16 cellular contexts compared by ENCODE assay signal in the genomic region with DNA sequence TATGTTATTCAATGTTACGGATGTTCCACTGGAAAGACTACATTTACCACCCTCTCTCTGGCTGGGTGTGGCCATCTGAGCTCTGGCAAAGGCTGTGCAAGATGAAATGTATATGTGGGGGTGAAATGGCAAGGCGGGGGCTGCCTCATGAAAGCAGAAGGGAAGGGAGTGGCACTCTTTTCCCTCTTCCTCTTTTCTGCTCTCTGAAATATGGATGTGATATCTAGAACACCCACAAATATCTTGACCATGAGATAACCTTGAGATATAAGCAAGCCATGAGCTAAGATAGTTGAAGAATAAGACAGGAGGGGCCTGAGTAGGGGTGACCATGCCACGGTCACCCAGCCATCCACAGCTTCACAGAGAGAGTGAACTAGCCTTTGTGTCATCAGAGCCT.
DNase-seq lines count a peak whose midpoint lies in the region; ATAC-seq and TF ChIP-seq lines count a peak whose summit lies in the region.
"Had no signal": no experiment of that assay in that cellular context is flagged by ENCODE, and none has a peak within 500 bp of the region (broad histone marks: within the 10 kb centered on the region; RNA-seq: fewer than 3 reads in every experiment).

No MANE protein-coding gene starts in this region.

- no peak for TF ChIP-seq CTCF in left lung (IDR thresholded peaks at IDR 0.05)

- DNase-seq in CD1c-positive myeloid dendritic cell (ENCODE audit: extremely low spot score) (peak; percentile 88), Kasumi-1 (lab: John Stamatoyannopoulos, UW) (peak; percentile 4 to 30), T-helper 17 cell (no peak), left lung (peak in 1 of 2 donors; percentile 56), foreskin melanocyte (no peak)
- DNase-seq in activated naive CD4-positive, alpha-beta T cell treated with anti-CD3 and anti-CD28 coated beads, Interleukin-2, amount 50 U/mL, for 72 hours (ENCODE audit: low spot score in 2 of 2): no peak
- DNase-seq: activated CD4-positive, alpha-beta T cell treated with anti-CD3 and anti-CD28 coated beads, Interleukin-2, amount 50 U/mL, for 1 hour; COR-L47; HCEC 1CT; head of caudate nucleus; NCI-H1048; NCI-H2171 treated with DMSO at 0.1 percent for 48 hours; SHP77 treated with DMSO at 0.1 percent for 48 hours; substantia nigra had no signal

- peaks cover 0 to 60% of the 10 kb centered on the region in 2 donors for H3K4me1 ChIP-seq in left lung

- H3K36me3 Mint-ChIP-seq in T-helper 17 cell (ENCODE audit: low read depth): peaks cover 5% of the 10 kb centered on the region
- no peaks in the 10 kb centered on the region for H3K36me3 Mint-ChIP-seq in activated naive CD4-positive, alpha-beta T cell treated with anti-CD3 and anti-CD28 coated beads, Interleukin-2, amount 50 U/mL, for 72 hours

- H3K9me3 ChIP-seq in T-helper 17 cell (ENCODE audit: control insufficient read depth, low read length, poor library complexity, severe bottlenecking) (no peaks in the 10 kb centered on the region), left lung (no peaks in the 10 kb centered on the region)

- H3K4me3 ChIP-seq in left lung: no peak overlapping the region

- H3K27ac Mint-ChIP-seq in T-helper 17 cell: peak overlapping the region; percentile 90
- no peak overlapping the region for H3K27ac Mint-ChIP-seq in activated naive CD4-positive, alpha-beta T cell treated with anti-CD3 and anti-CD28 coated beads, Interleukin-2, amount 50 U/mL, for 72 hours

- H3K9me3 Mint-ChIP-seq in activated naive CD4-positive, alpha-beta T cell treated with anti-CD3 and anti-CD28 coated beads, Interleukin-2, amount 50 U/mL, for 72 hours: peaks cover 0 to 4% of the 10 kb centered on the region in 2 donors

- ATAC-seq in T-helper 17 cell (no peak), left lung (peak; percentile 45), HG02798 (IDR thresholded peaks at IDR 0.05; ENCODE audit: poor library complexity, unreplicated experiment) (no peak), GM21529 (IDR thresholded peaks at IDR 0.05; ENCODE audit: unreplicated experiment) (no peak)
- ATAC-seq in activated naive CD4-positive, alpha-beta T cell treated with anti-CD3 and anti-CD28 coated beads, Interleukin-2, amount 50 U/mL, for 72 hours: no peak

- intact Hi-C loops in left lung (cut with DNase I): no loop called here

- H3K4me3 Mint-ChIP-seq in T-helper 17 cell: no peak overlapping the region

- H3K27me3 Mint-ChIP-seq in T-helper 17 cell: no peaks in the 10 kb centered on the region

- peaks cover 52% of the 10 kb centered on the region for H3K4me1 Mint-ChIP-seq in T-helper 17 cell

- H3K27ac ChIP-seq in left lung: no peak overlapping the region

- no peaks in the 10 kb centered on the region for H3K36me3 ChIP-seq in left lung

- no peaks in the 10 kb centered on the region for H3K27me3 ChIP-seq in left lung

Comparison
In these comparisons a context has a peak if more than half of its experiments do, and no peak if none do; other contexts are left out.
1. DNase-seq: peak in CD1c-positive myeloid dendritic cell (single experiment) and Kasumi-1 (2 of 2); none in T-helper 17 cell (0 of 3), activated naive CD4-positive, alpha-beta T cell treated with anti-CD3 and anti-CD28 coated beads, Interleukin-2, amount 50 U/mL, for 72 hours (0 of 2) and foreskin melanocyte (single experiment).